20 cellular contexts compared by ENCODE assay signal in the genomic region with DNA sequence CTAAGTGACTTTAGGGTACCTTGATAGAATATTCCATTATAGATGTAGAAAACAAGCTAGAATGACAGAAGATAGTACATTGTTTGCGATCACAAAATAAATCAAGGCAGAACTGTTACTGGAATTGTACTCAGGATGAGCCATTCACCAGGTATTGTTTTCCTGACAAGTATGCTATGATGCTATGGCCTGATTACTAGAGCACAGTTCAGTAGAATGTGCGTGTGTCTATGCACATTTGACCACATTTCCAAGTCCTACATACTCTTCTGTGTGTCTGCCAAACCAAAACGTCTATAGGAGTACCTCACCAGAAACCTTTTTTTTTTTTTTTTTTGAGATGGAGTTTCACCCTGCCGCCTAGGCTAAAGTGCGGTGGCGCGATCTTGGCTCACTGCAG. TPM values are rescaled to one million over a fixed set of nuclear protein-coding genes. Genes with fewer than 3 reads are reported as not detected.
DNase-seq lines count a peak whose midpoint lies in the region; ATAC-seq, FAIRE-seq and TF ChIP-seq lines count a peak whose summit lies in the region.
"Had no signal": no experiment of that assay in that cellular context is flagged by ENCODE, and none has a peak within 500 bp of the region (broad histone marks: within the 10 kb centered on the region; RNA-seq: fewer than 3 reads in every experiment).

No MANE protein-coding gene starts in this region.

- H3K9me1 ChIP-seq in IMR-90 (ENCODE audit: insufficient read depth, low read length), result 0 out of 2 replicates have a peak, but pooled peaks cover 3% of the 10 kb centered on the region

- H3K9ac ChIP-seq in IMR-90 (ENCODE audit: low read depth, low read length) (no peak overlapping the region), astrocyte (ENCODE audit: low read length) (no peak overlapping the region)
- H3K9ac ChIP-seq: BLaER1, GM23248 had no signal

- FAIRE-seq in astrocyte (lab: Jason Lieb, UNC), result no peak
- FAIRE-seq: D721Med, G401.6, H1 had no signal

- H3K36me3 ChIP-seq in IMR-90 (ENCODE audit: control insufficient read depth, insufficient read depth, low read length) (no peaks in the 10 kb centered on the region), astrocyte (ENCODE audit: insufficient read depth, low read length) (no peaks in the 10 kb centered on the region), breast epithelium (no peaks in the 10 kb centered on the region)
- H3K36me3 ChIP-seq: BLaER1 had no signal

- H4K91ac ChIP-seq in IMR-90 (ENCODE audit: insufficient read depth, low read depth, low read length), result no peak overlapping the region

- no TSS peak for BruUV-seq in IMR-90 (replicated peaks; lab: Mats Ljungman, UMichigan)

- no peak overlapping the region for H3K4me3 ChIP-seq in IMR-90 (ENCODE audit: insufficient read depth, low read depth, low read length)
- no peak overlapping the region for H3K4me3 ChIP-seq in astrocyte (ENCODE audit: insufficient read depth, low read depth, low read length)
- no peak overlapping the region for H3K4me3 ChIP-seq in breast epithelium
- H3K4me3 ChIP-seq: BLaER1, GM23248 had no signal

- no peaks in the 10 kb centered on the region for H3K79me2 ChIP-seq in astrocyte (ENCODE audit: insufficient read depth, low read length)

- TF ChIP-seq RAD21 in IMR-90 (IDR thresholded peaks at IDR 0.05; ENCODE audit: low read length), result no peak

- H3K4ac ChIP-seq in IMR-90 (ENCODE audit: low read depth, low read length), result no peak overlapping the region

- H4K8ac ChIP-seq in IMR-90 (ENCODE audit: low read depth in 2 of 2, low read length in 2 of 2), result no peak overlapping the region

- H2BK20ac ChIP-seq in IMR-90 (ENCODE audit: low read depth, low read length), result peak overlapping the region; percentile 73; the same call in 1 of the 2 replicates

- CTCF ChIA-PET in IMR-90 (lab: Yijun Ruan, JAX), result no interaction called here

- H2AK9ac ChIP-seq in IMR-90 (replicated peaks; ENCODE audit: low read depth, low read length, poor library complexity), result no peak overlapping the region

- no peak for TF ChIP-seq CTCF in IMR-90 (conservative IDR thresholded peaks at IDR 0.05; ENCODE audit: low read depth, low read length)
- TF ChIP-seq CTCF in astrocyte (IDR thresholded peaks at IDR 0.05; ENCODE audit: insufficient read depth, low read depth, low read length), result no peak
- TF ChIP-seq CTCF in breast epithelium (IDR thresholded peaks at IDR 0.05), result no peak

- 80% methylated on average over 1 of the region's 7 CpGs; no CpG with 5 or more reads in 1 of the 2 experiments for WGBS in IMR-90 (ENCODE audit: extremely low coverage in 2 of 2, insufficient read length in 1 of 2), 2 experiments

- H2BK120ac ChIP-seq in IMR-90 (ENCODE audit: low read depth, low read length), result no peak overlapping the region

- in situ Hi-C loops in IMR-90 (cut with MboI; ENCODE audit: low sequenced_read_pairs), result no loop called here

- H3K27ac Mint-ChIP-seq in astrocyte (ENCODE audit: unreplicated experiment), result no peak overlapping the region
- peak overlapping the region in 4 of 6 donors; percentile 4 to 90 (median 68) for H3K27ac Mint-ChIP-seq in naive B cell
- H3K27ac Mint-ChIP-seq: CD8-positive, alpha-beta T cell had no signal

- peaks cover 12% of the 10 kb centered on the region for H3K4me1 Mint-ChIP-seq in astrocyte (ENCODE audit: low read depth, unreplicated experiment)
- H3K4me1 Mint-ChIP-seq in naive B cell, result peaks cover 16 to 48% (median 48%) of the 10 kb centered on the region in 3 donors

- 0 out of 2 replicates have a peak overlapping the region, but pooled peaks have one; percentile 63 for H3K14ac ChIP-seq in IMR-90 (replicated peaks; ENCODE audit: low read depth, low read length)

- H3K4me3 Mint-ChIP-seq in astrocyte (ENCODE audit: unreplicated experiment) (no peak overlapping the region), naive B cell (no peak overlapping the region)
- H3K4me3 Mint-ChIP-seq: B cell; CD4-positive, CD25-positive, alpha-beta regulatory T cell; CD8-positive, alpha-beta T cell had no signal

- H4K20me1 ChIP-seq in IMR-90 (ENCODE audit: insufficient read depth, low read length) (no peaks in the 10 kb centered on the region), astrocyte (ENCODE audit: insufficient read depth, low read length) (no peaks in the 10 kb centered on the region)
- H4K20me1 ChIP-seq: BLaER1 had no signal

- no peaks in the 10 kb centered on the region for H3K36me3 Mint-ChIP-seq in astrocyte (ENCODE audit: low read depth, unreplicated experiment)
- peaks cover 4 to 6% of the 10 kb centered on the region in 2 donors for H3K36me3 Mint-ChIP-seq in naive B cell
- H3K36me3 Mint-ChIP-seq: CD4-positive, CD25-positive, alpha-beta regulatory T cell had no signal

- intact Hi-C loops in IMR-90 (cut with micrococcal nuclease), result no loop called here
- intact Hi-C loops in breast epithelium (cut with DNase I; ENCODE audit: low total_unique reads), result no loop called here
- intact Hi-C loops in cardiac septum (cut with DNase I), result no loop called here

- H2BK15ac ChIP-seq in IMR-90 (ENCODE audit: low read depth, low read length), result no peak overlapping the region

- peak overlapping the region; percentile 63; the same call in 1 of the 2 replicates for H2AK5ac ChIP-seq in IMR-90 (ENCODE audit: low read depth, low read length)

- no peak overlapping the region for H3K23ac ChIP-seq in IMR-90 (ENCODE audit: low read depth, low read length)

- H2AFZ ChIP-seq in IMR-90 (replicated peaks; ENCODE audit: low read length, poor library complexity) (no peak overlapping the region), astrocyte (ENCODE audit: low read depth, low read length) (no peak overlapping the region)
- H2AFZ ChIP-seq: GM23248 had no signal

- dilution Hi-C loops in IMR-90 (cut with HindIII; ENCODE audit: low sequenced_read_pairs, unreplicated experiment), result no loop called here

- no peak overlapping the region for H3K4me2 ChIP-seq in IMR-90 (ENCODE audit: low read depth, low read length)
- H3K4me2 ChIP-seq in astrocyte (ENCODE audit: low read length), result no peak overlapping the region
- H3K4me2 ChIP-seq: BLaER1 had no signal

- H3K27me3 Mint-ChIP-seq in astrocyte (ENCODE audit: low read depth, unreplicated experiment) (no peaks in the 10 kb centered on the region), naive B cell (no peaks in the 10 kb centered on the region)
- H3K27me3 Mint-ChIP-seq: B cell; CD4-positive, CD25-positive, alpha-beta regulatory T cell had no signal

- TF ChIP-seq POLR2A in IMR-90 (IDR thresholded peaks at IDR 0.05; ENCODE audit: low read depth, low read length), result no peak
- TF ChIP-seq POLR2A in breast epithelium (IDR thresholded peaks at IDR 0.05), result no peak

- no peak for DNase-seq in IMR-90
- peak; percentile 8 for DNase-seq in astrocyte (ENCODE audit: low read depth)
- no peak for DNase-seq in naive B cell
- no peak for DNase-seq in breast epithelium (ENCODE audit: low spot score in 2 of 2)
- DNase-seq in cardiac septum (ENCODE audit: low spot score), result no peak
- no peak for DNase-seq in stimulated activated CD4-positive, alpha-beta T cell treated with anti-CD3 and anti-CD28 coated beads, Interleukin-4, amount 100 ng/mL, for 4 hours
- DNase-seq: Caco-2; CD4-positive, CD25-positive, alpha-beta regulatory T cell; CD8-positive, alpha-beta T cell; DND-41; GM23248; H7; HCEC 1CT had no signal

- no peak overlapping the region for H3K56ac ChIP-seq in IMR-90 (ENCODE audit: extremely low read depth, insufficient read depth, low read length)

- H3K9me3 ChIP-seq in IMR-90 (ENCODE audit: control insufficient read depth, insufficient read depth, low read length) (no peaks in the 10 kb centered on the region), astrocyte (ENCODE audit: insufficient read depth, low read depth, low read length) (no peaks in the 10 kb centered on the region), breast epithelium (no peaks in the 10 kb centered on the region)
- H3K9me3 ChIP-seq: BLaER1, Caco-2 had no signal

- H3K18ac ChIP-seq in IMR-90 (ENCODE audit: low read depth, low read length), result no peak overlapping the region

- H3K27me3 ChIP-seq in IMR-90 (ENCODE audit: control insufficient read depth, insufficient read depth, low read length) (no peaks in the 10 kb centered on the region), astrocyte (ENCODE audit: insufficient read depth, low read length) (no peaks in the 10 kb centered on the region), breast epithelium (no peaks in the 10 kb centered on the region)
- H3K27me3 ChIP-seq: BLaER1 had no signal

- no peaks in the 10 kb centered on the region for H3K79me1 ChIP-seq in IMR-90 (ENCODE audit: low read depth in 1 of 2, low read length in 2 of 2)

- H3K9me3 Mint-ChIP-seq in astrocyte (ENCODE audit: unreplicated experiment) (no peaks in the 10 kb centered on the region), naive B cell (no peaks in the 10 kb centered on the region)
- H3K9me3 Mint-ChIP-seq: CD4-positive, CD25-positive, alpha-beta regulatory T cell; CD8-positive, alpha-beta T cell had no signal

- ATAC-seq in IMR-90 (ENCODE audit: low read depth) (no peak), naive B cell (ENCODE audit: low read depth in 2 of 2) (no peak), GM18502 (IDR thresholded peaks at IDR 0.05; ENCODE audit: poor library complexity, unreplicated experiment) (no peak)
- ATAC-seq: CD8-positive, alpha-beta T cell had no signal

- H4K5ac ChIP-seq in IMR-90 (ENCODE audit: low read depth, low read length), result no peak overlapping the region

- POLR2A ChIA-PET in IMR-90 (lab: Charles Lee; ENCODE audit: unreplicated experiment), result no interaction called here

- no peak overlapping the region for H2BK5ac ChIP-seq in IMR-90 (ENCODE audit: low read depth, low read length, poor library complexity, severe bottlenecking)

- H3K27ac ChIP-seq in IMR-90 (ENCODE audit: insufficient read depth, low read length) (no peak overlapping the region), astrocyte (ENCODE audit: low read depth, low read length) (no peak overlapping the region), breast epithelium (no peak overlapping the region)
- H3K27ac ChIP-seq: BLaER1, C4-2B, GM23248 had no signal

- H3K4me1 ChIP-seq in IMR-90 (ENCODE audit: control insufficient read depth, insufficient read depth, low read length), result peaks cover 9% of the 10 kb centered on the region
- H3K4me1 ChIP-seq in astrocyte (ENCODE audit: insufficient read depth, low read length), result no peaks in the 10 kb centered on the region
- no peaks in the 10 kb centered on the region for H3K4me1 ChIP-seq in breast epithelium
- H3K4me1 ChIP-seq: BLaER1, Caco-2 had no signal

RNA-seq across cellular contexts. Expression of a gene that starts 43.3 kb away (rescaled TPM):
- total RNA-seq in IMR-90 (2012; rRNA removed) (19.4 and 44.2 TPM in 2 replicates), astrocyte (18.5 and 24.1 TPM in 2 replicates), breast epithelium (10 to 100 TPM; 39.4 to 82.8 (median 41.0) TPM), cardiac septum (8.6 TPM)
- polyA plus RNA-seq in IMR-90 (2012; rRNA removed) (8.8 and 12.5 TPM in 2 replicates), naive B cell (ENCODE audit: low read depth in 6 of 6) (100 to 1,000 TPM; 168 to 314 (median 243) TPM)
- 2.0 and 2.8 TPM in 2 replicates for polyA plus RNA-seq in IMR-90 (2012; cell fraction: cytosol; rRNA removed)
- 1.1 and 22.9 TPM in 2 replicates for polyA plus RNA-seq in IMR-90 (2012; cell fraction: nucleus; rRNA removed; ENCODE audit: low replicate concordance)

RNA-seq across cellular contexts. Expression of a gene that starts 49.8 kb away (rescaled TPM):
- total RNA-seq in IMR-90 (2012; rRNA removed) (3.4 and 6.4 TPM in 2 replicates), astrocyte (6.6 and 7.0 TPM in 2 replicates), breast epithelium (10 to 100 TPM in 2 of 3 donors, 1 to 10 TPM in 1; 5.9 to 20.3 (median 15.8) TPM), cardiac septum (14.5 TPM)
- polyA plus RNA-seq in IMR-90 (2012; rRNA removed) (1.6 and 2.5 TPM in 2 replicates), naive B cell (ENCODE audit: low read depth in 6 of 6) (10 to 100 TPM in 3 of 6 donors, 1 to 10 TPM in 3; 5.8 to 11.4 (median 9.6) TPM)
- 0.37 and 0.81 TPM in 2 replicates for polyA plus RNA-seq in IMR-90 (2012; cell fraction: cytosol; rRNA removed)
- polyA plus RNA-seq in IMR-90 (2012; cell fraction: nucleus; rRNA removed; ENCODE audit: low replicate concordance), result 2.6 and 3.6 TPM in 2 replicates

RNA-seq across cellular contexts. Expression of a gene that starts 55.5 kb away (rescaled TPM):
- total RNA-seq in IMR-90 (2012; rRNA removed) (179 and 181 TPM in 2 replicates), astrocyte (217 and 243 TPM in 2 replicates), breast epithelium (100 to 1,000 TPM; 161 to 217 (median 214) TPM), cardiac septum (102 TPM)
- polyA plus RNA-seq in IMR-90 (2012; rRNA removed) (347 and 352 TPM in 2 replicates), naive B cell (ENCODE audit: low read depth in 6 of 6) (100 to 1,000 TPM; 346 to 502 (median 420) TPM)
- 142 and 333 TPM in 2 replicates for polyA plus RNA-seq in IMR-90 (2012; cell fraction: cytosol; rRNA removed)
- 86.7 and 151 TPM in 2 replicates for polyA plus RNA-seq in IMR-90 (2012; cell fraction: nucleus; rRNA removed; ENCODE audit: low replicate concordance)
